Comparison of ENCODE assay signal across 8 cellular contexts in the genomic region with DNA sequence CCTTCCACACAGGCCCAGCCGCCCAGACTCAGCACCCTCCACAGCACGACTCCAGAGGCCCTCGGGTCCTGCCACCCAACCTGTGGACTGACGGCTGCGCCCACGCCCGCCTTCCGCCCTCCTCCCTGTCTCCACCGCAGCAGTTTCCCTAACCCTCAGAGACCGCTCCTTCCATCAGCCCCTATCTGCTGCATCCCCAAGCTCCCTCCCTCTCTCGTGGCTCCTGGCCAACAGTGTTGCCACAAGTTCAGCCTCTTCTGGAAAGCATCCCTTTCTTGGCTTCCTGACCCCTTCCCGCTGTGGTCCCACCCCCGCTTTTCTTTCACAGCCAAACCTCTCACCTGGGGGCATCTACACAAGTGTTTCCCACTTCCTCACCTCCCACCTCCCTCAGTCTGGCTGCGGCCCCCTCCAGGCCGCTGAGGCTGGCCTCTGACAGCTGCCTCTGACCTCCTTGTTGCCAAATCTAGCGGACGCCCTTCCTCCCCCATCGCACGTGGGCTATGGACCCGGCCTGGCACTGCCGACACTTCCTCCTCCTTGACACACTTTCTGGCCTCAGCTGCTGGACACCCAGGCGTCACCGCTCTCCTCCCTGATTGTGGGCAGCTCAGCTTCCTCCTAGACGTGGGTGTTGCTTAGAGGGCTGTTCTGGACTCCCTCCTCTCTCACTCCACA.
DNase-seq lines count a peak whose midpoint lies in the region; ATAC-seq, FAIRE-seq and TF ChIP-seq lines count a peak whose summit lies in the region.

No MANE protein-coding gene starts in this region.

- H3K27me3 ChIP-seq in CD4-positive, CD25-positive, alpha-beta regulatory T cell (ENCODE audit: control insufficient read depth, insufficient read depth, low read length) = no peaks in the 10 kb centered on the region
- H3K27me3 ChIP-seq in neutrophil = peaks cover 11% of the 10 kb centered on the region

- FAIRE-seq in H54 (lab: Jason Lieb, UNC) = no peak

- no peak overlapping the region for H3K4me3 Mint-ChIP-seq in CD4-positive, CD25-positive, alpha-beta regulatory T cell

- no peaks in the 10 kb centered on the region for H3K27me3 Mint-ChIP-seq in CD4-positive, CD25-positive, alpha-beta regulatory T cell

- no peak for DNase-seq in CD4-positive, CD25-positive, alpha-beta regulatory T cell
- DNase-seq in NOMO-1 treated with DMSO at 0.1 percent for 48 hours (lab: John Stamatoyannopoulos, UW; ENCODE audit: unreplicated experiment) (peak; percentile 94), erythroblast (lab: John Stamatoyannopoulos, UW) (peak; percentile 14 to 19), NCI-H748 (lab: John Stamatoyannopoulos, UW; ENCODE audit: unreplicated experiment) (no peak), H54 (ENCODE audit: insufficient read length, low spot score) (no peak)

- no peaks in the 10 kb centered on the region for H3K36me3 ChIP-seq in CD4-positive, CD25-positive, alpha-beta regulatory T cell (ENCODE audit: control insufficient read depth, insufficient read depth, low read length)
- no peaks in the 10 kb centered on the region for H3K36me3 ChIP-seq in neutrophil

- H3K36me3 Mint-ChIP-seq in CD4-positive, CD25-positive, alpha-beta regulatory T cell = no peaks in the 10 kb centered on the region

- H3K4me3 ChIP-seq in CD4-positive, CD25-positive, alpha-beta regulatory T cell (ENCODE audit: low read depth, low read length) = no peak overlapping the region
- H3K4me3 ChIP-seq in neutrophil (ENCODE audit: low read depth in 1 of 2, low read length in 1 of 2) = peak overlapping the region in 1 of 2 experiments; percentile 28

- no peaks in the 10 kb centered on the region for H3K9me3 ChIP-seq in CD4-positive, CD25-positive, alpha-beta regulatory T cell (ENCODE audit: control insufficient read depth in 2 of 2, low read length in 2 of 2)
- no peaks in the 10 kb centered on the region for H3K9me3 ChIP-seq in neutrophil

- no peak overlapping the region for H3K27ac ChIP-seq in CD4-positive, CD25-positive, alpha-beta regulatory T cell (ENCODE audit: insufficient read depth, low read length, poor library complexity, severe bottlenecking)
- peak overlapping the region; percentile 62 for H3K27ac ChIP-seq in neutrophil

- peak; percentile 22 to 23 for ATAC-seq in CD4-positive, CD25-positive, alpha-beta regulatory T cell (ENCODE audit: low read depth in 2 of 2)
- no peak for ATAC-seq in GM18502 (IDR thresholded peaks at IDR 0.05; ENCODE audit: poor library complexity, unreplicated experiment)
- ATAC-seq in GM19463 (IDR thresholded peaks at IDR 0.05; ENCODE audit: unreplicated experiment) = no peak

- H3K4me1 Mint-ChIP-seq in CD4-positive, CD25-positive, alpha-beta regulatory T cell = peaks cover 0 to 10% (median 8%) of the 10 kb centered on the region in 4 donors

- peak overlapping the region in 2 of 3 donors; percentile 44 to 76 for H3K27ac Mint-ChIP-seq in CD4-positive, CD25-positive, alpha-beta regulatory T cell

- H3K4me1 ChIP-seq in CD4-positive, CD25-positive, alpha-beta regulatory T cell (ENCODE audit: control insufficient read depth, insufficient read depth, low read length, poor library complexity, severe bottlenecking) = no peaks in the 10 kb centered on the region
- peaks cover 39 to 54% of the 10 kb centered on the region in 2 experiments for H3K4me1 ChIP-seq in neutrophil (ENCODE audit: control insufficient read depth in 1 of 2, insufficient read depth in 1 of 2, low read depth in 1 of 2, low read length in 1 of 2)

- peaks cover 0 to 2% (median 0%) of the 10 kb centered on the region in 7 donors for H3K9me3 Mint-ChIP-seq in CD4-positive, CD25-positive, alpha-beta regulatory T cell

- no peak for TF ChIP-seq CTCF in neutrophil (IDR thresholded peaks at IDR 0.05)

- no peak for TF ChIP-seq POLR2A in erythroblast (IDR thresholded peaks at IDR 0.05; ENCODE audit: low read length)
- TF ChIP-seq POLR2A in H54 (IDR thresholded peaks at IDR 0.05; ENCODE audit: low read depth, low read length) = no peak

Comparison
In these comparisons a context has a peak if more than half of its experiments do, and no peak if none do; other contexts are left out.
1. ATAC-seq: peak in CD4-positive, CD25-positive, alpha-beta regulatory T cell (2 of 2); none in GM18502 (single experiment) and GM19463 (single experiment).
2. DNase-seq: peak in NOMO-1 treated with DMSO at 0.1 percent for 48 hours (single experiment) and erythroblast (2 of 2); none in CD4-positive, CD25-positive, alpha-beta regulatory T cell (0 of 3), NCI-H748 (single experiment) and H54 (single experiment).